11 cellular contexts compared by ENCODE assay signal in genomic region chr1:161215079-161215478, GRCh38. TPM values are rescaled to one million over a fixed set of nuclear protein-coding genes. Genes with fewer than 3 reads are reported as not detected.
A peak's percentile ranks its signal among the peaks of the same experiment; 100 is the strongest.
DNase-seq lines count a peak whose midpoint lies in the region; ATAC-seq and TF ChIP-seq lines count a peak whose summit lies in the region.
"Had no signal": no experiment of that assay in that cellular context is flagged by ENCODE, and none has a peak within 500 bp of the region (broad histone marks: within the 10 kb centered on the region; RNA-seq: fewer than 3 reads in every experiment).

FCER1G (plus strand) TSS chr1:161215295; CDS start chr1:161215322, 27 bp downstream.

- H3K27ac ChIP-seq in CD4-positive, alpha-beta memory T cell (ENCODE audit: low read depth, low read length), result no peak within 1 kb of the TSS
- no peak within 1 kb of the TSS for H3K27ac ChIP-seq in psoas muscle

- H3K9me3 ChIP-seq in CD4-positive, alpha-beta memory T cell (ENCODE audit: control insufficient read depth in 1 of 2, low read length in 2 of 2), result no peaks in the 10 kb centered on the region
- H3K9me3 ChIP-seq in psoas muscle, result no peaks in the 10 kb centered on the region

- H3K36me3 Mint-ChIP-seq in CD4-positive, alpha-beta memory T cell, result peaks cover 33 to 48% of the 10 kb centered on the region in 2 donors

- no peaks in the 10 kb centered on the region for H3K9me3 Mint-ChIP-seq in CD4-positive, alpha-beta memory T cell

- H3K36me3 ChIP-seq in CD4-positive, alpha-beta memory T cell (ENCODE audit: insufficient read depth, low read length), result peaks cover 42% of the 10 kb centered on the region
- H3K36me3 ChIP-seq in psoas muscle (ENCODE audit: insufficient read depth in 1 of 2, low read depth in 1 of 2), result peaks cover 17 to 53% of the 10 kb centered on the region in 2 donors

- peak; percentile 60 for ATAC-seq in Right ventricle myocardium superior (ENCODE audit: poor library complexity)
- ATAC-seq in psoas muscle, result peak in 3 of 4 donors; percentile 28 to 48 (median 33)
- no peak for ATAC-seq in HG02588 (IDR thresholded peaks at IDR 0.05; ENCODE audit: unreplicated experiment)

- no peak for DNase-seq in CD4-positive, alpha-beta memory T cell
- peak; percentile 84 for DNase-seq in SKM-1 (lab: John Stamatoyannopoulos, UW; ENCODE audit: unreplicated experiment)
- DNase-seq in Right ventricle myocardium superior, result peak; percentile 81
- DNase-seq in psoas muscle, result peak; percentile 45 to 79
- DNase-seq in stimulated activated CD8-positive, alpha-beta memory T cell treated with anti-CD3 and anti-CD28 coated beads, Interleukin-4, amount 100 ng/mL, for 48 hours, result no peak
- DNase-seq in DMS79 treated with DMSO at 0.1 percent for 48 hours (lab: John Stamatoyannopoulos, UW), result no peak
- DNase-seq in NCI-H69 (lab: John Stamatoyannopoulos, UW), result no peak
- DNase-seq: activated CD4-positive, alpha-beta T cell treated with anti-CD3 and anti-CD28 coated beads for 1 hour; effector CD4-positive, alpha-beta T cell had no signal

- TF ChIP-seq CTCF in psoas muscle (IDR thresholded peaks at IDR 0.05), result no peak

- H3K4me1 Mint-ChIP-seq in CD4-positive, alpha-beta memory T cell, result peaks cover 10 to 38% (median 30%) of the 10 kb centered on the region in 4 donors

- peaks cover 13% of the 10 kb centered on the region for H3K4me1 ChIP-seq in CD4-positive, alpha-beta memory T cell (ENCODE audit: insufficient read depth, low read length)
- no peaks in the 10 kb centered on the region for H3K4me1 ChIP-seq in psoas muscle

- no peak within 1 kb of the TSS for H3K4me3 ChIP-seq in CD4-positive, alpha-beta memory T cell (ENCODE audit: low read length in 2 of 2)
- peak within 1 kb of the TSS; percentile 42 for H3K4me3 ChIP-seq in psoas muscle

- CTCF ChIA-PET in CD4-positive, alpha-beta memory T cell (lab: Charles Lee; ENCODE audit: partially characterized antibody), result interaction anchor here (2.2 to 3.2 kb wide), 2 partner anchors 12 to 167 kb away, joined by 8 to 40 read pairs; partner anchors contain the start of gene TOMM40L

- H3K27ac Mint-ChIP-seq in CD4-positive, alpha-beta memory T cell, result peak within 1 kb of the TSS in 4 of 7 donors; percentile 3 to 83 (median 40)

- intact Hi-C loops in CD4-positive, alpha-beta memory T cell (cut with micrococcal nuclease), result no loop called here
- intact Hi-C loops in Right ventricle myocardium superior (cut with DNase I), result no loop called here
- intact Hi-C loops in psoas muscle (cut with DNase I), result no loop called here

- no peaks in the 10 kb centered on the region for H3K27me3 ChIP-seq in CD4-positive, alpha-beta memory T cell (ENCODE audit: insufficient read depth, low read length)
- H3K27me3 ChIP-seq in psoas muscle (ENCODE audit: insufficient read depth in 3 of 3, low read length in 2 of 3), result no peaks in the 10 kb centered on the region

- 68 to 77% (median 72%) methylated on average over 10 of the region's 10 CpGs for WGBS in psoas muscle, 3 donors

- no peak within 1 kb of the TSS for H3K4me3 Mint-ChIP-seq in CD4-positive, alpha-beta memory T cell

- POLR2A ChIA-PET in CD4-positive, alpha-beta memory T cell (lab: Charles Lee; ENCODE audit: partially characterized antibody), result interaction anchor here (0.7 to 1.4 kb wide), 4 partner anchors 11 to 17 kb away, joined by 3 to 5 read pairs (median 4); partner anchors contain the start of genes ADAMTS4, NDUFS2 and TOMM40L

- H3K27me3 Mint-ChIP-seq in CD4-positive, alpha-beta memory T cell, result no peaks in the 10 kb centered on the region

RNA-seq across cellular contexts. Expression of gene FCER1G, which starts in this region (rescaled TPM):
- 10 to 100 TPM in 1 of 2 experiments, 1 to 10 TPM in 1; 9.9 to 10.5 TPM for total RNA-seq in CD4-positive, alpha-beta memory T cell
- polyA plus RNA-seq in CD4-positive, alpha-beta memory T cell, result 1 to 10 TPM; 2.1 to 2.8 TPM
- total RNA-seq in Right ventricle myocardium superior (21.5 TPM), psoas muscle (10 to 100 TPM in 2 of 4 donors, 1 to 10 TPM in 2; 3.3 to 11.3 (median 9.7) TPM)
- polyA plus RNA-seq in psoas muscle, result 10 to 100 TPM in 2 of 3 donors, 1 to 10 TPM in 1; 8.3 to 23.5 (median 12.4) TPM
- total RNA-seq: NCI-H460 had no signal

Comparison
In these comparisons a context has a peak if more than half of its experiments do, and no peak if none do; other contexts are left out.
1. DNase-seq: peak in SKM-1 (single experiment), Right ventricle myocardium superior (single experiment) and psoas muscle (2 of 2); none in CD4-positive, alpha-beta memory T cell (0 of 5), stimulated activated CD8-positive, alpha-beta memory T cell treated with anti-CD3 and anti-CD28 coated beads, Interleukin-4, amount 100 ng/mL, for 48 hours (single experiment), DMS79 treated with DMSO at 0.1 percent for 48 hours (single experiment) and NCI-H69 (single experiment).